Comparison of ENCODE assay signal across 10 cellular contexts in the genomic region with DNA sequence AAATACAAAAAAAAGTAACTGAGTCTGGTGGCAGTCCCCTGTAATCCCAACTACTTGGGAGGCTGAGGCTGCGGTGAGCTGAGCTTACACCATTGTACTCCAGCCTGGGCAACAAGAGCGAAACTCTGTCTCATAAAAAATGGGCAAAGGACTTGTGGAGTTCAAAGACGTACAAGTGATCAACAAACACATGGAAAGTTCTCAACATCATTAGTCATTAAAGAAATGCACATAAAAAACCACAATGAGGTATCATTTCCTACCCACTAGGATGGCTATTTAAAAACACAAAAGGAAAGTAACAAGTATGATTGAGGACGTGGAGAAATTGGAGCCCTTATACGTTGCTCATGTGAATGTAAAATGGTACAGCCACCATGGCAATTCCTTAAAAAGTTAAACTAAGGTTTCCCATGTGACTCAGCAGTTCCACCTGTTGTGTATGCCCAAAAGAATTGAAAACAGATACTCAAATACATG. TPM values are rescaled to one million over a fixed set of nuclear protein-coding genes. Genes with fewer than 3 reads are reported as not detected.
A peak's percentile ranks its signal among the peaks of the same experiment; 100 is the strongest.
DNase-seq lines count a peak whose midpoint lies in the region; ATAC-seq and TF ChIP-seq lines count a peak whose summit lies in the region.
"Had no signal": no experiment of that assay in that cellular context is flagged by ENCODE, and none has a peak within 500 bp of the region (broad histone marks: within the 10 kb centered on the region; RNA-seq: fewer than 3 reads in every experiment).

No MANE protein-coding gene starts in this region.

- H3K36me3 Mint-ChIP-seq in CD4-positive, CD25-positive, alpha-beta regulatory T cell, result peaks cover 15% of the 10 kb centered on the region
- H3K36me3 Mint-ChIP-seq in WTC11 (peaks cover 11% of the 10 kb centered on the region), immature natural killer cell (peaks cover 2 to 6% (median 5%) of the 10 kb centered on the region in 3 donors)

- no peak overlapping the region for H3K27ac ChIP-seq in CD4-positive, CD25-positive, alpha-beta regulatory T cell (ENCODE audit: insufficient read depth, low read length, poor library complexity, severe bottlenecking)
- H3K27ac ChIP-seq: tibial artery had no signal

- TF ChIP-seq CTCF in WTC11 (IDR thresholded peaks at IDR 0.05), result no peak

- H3K4me1 Mint-ChIP-seq in CD4-positive, CD25-positive, alpha-beta regulatory T cell, result peaks cover 15 to 52% (median 43%) of the 10 kb centered on the region in 4 donors
- H3K4me1 Mint-ChIP-seq in WTC11 (peaks cover 57% of the 10 kb centered on the region), immature natural killer cell (peaks cover 46 to 59% of the 10 kb centered on the region in 2 donors)

- H3K27me3 ChIP-seq in CD4-positive, CD25-positive, alpha-beta regulatory T cell (ENCODE audit: control insufficient read depth, insufficient read depth, low read length), result no peaks in the 10 kb centered on the region
- H3K27me3 ChIP-seq: tibial artery had no signal

- peaks cover 0 to 6% (median 4%) of the 10 kb centered on the region in 7 donors for H3K9me3 Mint-ChIP-seq in CD4-positive, CD25-positive, alpha-beta regulatory T cell
- peaks cover 4% of the 10 kb centered on the region for H3K9me3 Mint-ChIP-seq in WTC11
- H3K9me3 Mint-ChIP-seq in immature natural killer cell, result peaks cover 0 to 2% (median 0%) of the 10 kb centered on the region in 6 donors

- H3K4me3 ChIP-seq in CD4-positive, CD25-positive, alpha-beta regulatory T cell (ENCODE audit: low read depth, low read length), result no peak overlapping the region
- H3K4me3 ChIP-seq: tibial artery had no signal

- peak overlapping the region; percentile 55 to 77 (median 65) for H3K27ac Mint-ChIP-seq in CD4-positive, CD25-positive, alpha-beta regulatory T cell
- peak overlapping the region; percentile 61 for H3K27ac Mint-ChIP-seq in WTC11
- H3K27ac Mint-ChIP-seq in immature natural killer cell, result peak overlapping the region; percentile 69 to 91 (median 85)

- H3K4me1 ChIP-seq in CD4-positive, CD25-positive, alpha-beta regulatory T cell (ENCODE audit: control insufficient read depth, insufficient read depth, low read length, poor library complexity, severe bottlenecking), result peaks cover 4% of the 10 kb centered on the region

- H3K9me3 ChIP-seq in CD4-positive, CD25-positive, alpha-beta regulatory T cell (ENCODE audit: control insufficient read depth in 2 of 2, low read length in 2 of 2), result peaks cover 5% of the 10 kb centered on the region in 2 experiments
- H3K9me3 ChIP-seq: tibial artery had no signal

- POLR2A ChIA-PET in WTC11 (lab: Charles Lee), result no interaction called here

- peaks cover 5% of the 10 kb centered on the region for H3K36me3 ChIP-seq in CD4-positive, CD25-positive, alpha-beta regulatory T cell (ENCODE audit: control insufficient read depth, insufficient read depth, low read length)

- H3K27me3 Mint-ChIP-seq in CD4-positive, CD25-positive, alpha-beta regulatory T cell, result no peaks in the 10 kb centered on the region
- H3K27me3 Mint-ChIP-seq in WTC11 (ENCODE audit: low read depth), result no peaks in the 10 kb centered on the region
- H3K27me3 Mint-ChIP-seq in immature natural killer cell (ENCODE audit: low read depth in 3 of 3), result no peaks in the 10 kb centered on the region

- no peak overlapping the region for H3K4me3 Mint-ChIP-seq in CD4-positive, CD25-positive, alpha-beta regulatory T cell
- H3K4me3 Mint-ChIP-seq in WTC11 (no peak overlapping the region), immature natural killer cell (peak overlapping the region; percentile 11 to 74 (median 61))

- DNase-seq in CD4-positive, CD25-positive, alpha-beta regulatory T cell, result peak in 1 of 3 donors; percentile 41
- DNase-seq in WTC11 (ENCODE audit: low spot score) (no peak), immature natural killer cell (peak; percentile 24 to 39 (median 36)), midbrain (lab: John Stamatoyannopoulos, UW) (no peak), NCI-H526 (lab: John Stamatoyannopoulos, UW) (no peak), NCI-H187 treated with DMSO at 0.1 percent for 48 hours (lab: John Stamatoyannopoulos, UW) (no peak)
- DNase-seq: NCI-H345, tibial artery had no signal

- peak; percentile 31 to 37 for ATAC-seq in CD4-positive, CD25-positive, alpha-beta regulatory T cell (ENCODE audit: low read depth in 2 of 2)
- ATAC-seq in GM21381 (IDR thresholded peaks at IDR 0.05; ENCODE audit: unreplicated experiment), result peak; percentile 72
- ATAC-seq in WTC11, result no peak
- ATAC-seq in HG02852 (IDR thresholded peaks at IDR 0.05; ENCODE audit: unreplicated experiment), result no peak

- CTCF ChIA-PET in WTC11 (lab: Charles Lee), result interaction anchor here (0.6 to 1.3 kb wide), 4 partner anchors 11 to 61 kb away, joined by 3 read pairs; no protein-coding TSS in a partner anchor

TF ChIP-seq in WTC11, 78 proteins besides CTCF, POLR2A, EP300 and RAD21:
- TF ChIP-seq ATF1 (CRISPR knock-in tag; IDR thresholded peaks at IDR 0.05) (no peak), MYBL2 (CRISPR knock-in tag; IDR thresholded peaks at IDR 0.05) (no peak), ZNF423 (CRISPR knock-in tag; IDR thresholded peaks at IDR 0.05) (no peak)
- TF ChIP-seq, protein P1, sequence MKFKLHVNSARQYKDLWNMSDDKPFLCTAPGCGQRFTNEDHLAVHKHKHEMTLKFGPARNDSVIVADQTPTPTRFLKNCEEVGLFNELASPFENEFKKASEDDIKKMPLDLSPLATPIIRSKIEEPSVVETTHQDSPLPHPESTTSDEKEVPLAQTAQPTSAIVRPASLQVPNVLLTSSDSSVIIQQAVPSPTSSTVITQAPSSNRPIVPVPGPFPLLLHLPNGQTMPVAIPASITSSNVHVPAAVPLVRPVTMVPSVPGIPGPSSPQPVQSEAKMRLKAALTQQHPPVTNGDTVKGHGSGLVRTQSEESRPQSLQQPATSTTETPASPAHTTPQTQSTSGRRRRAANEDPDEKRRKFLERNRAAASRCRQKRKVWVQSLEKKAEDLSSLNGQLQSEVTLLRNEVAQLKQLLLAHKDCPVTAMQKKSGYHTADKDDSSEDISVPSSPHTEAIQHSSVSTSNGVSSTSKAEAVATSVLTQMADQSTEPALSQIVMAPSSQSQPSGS (CRISPR knock-in tag; IDR thresholded peaks at IDR 0.05; ENCODE audit: borderline replicate concordance, low read depth), result no peak
- TF ChIP-seq, protein P2, sequence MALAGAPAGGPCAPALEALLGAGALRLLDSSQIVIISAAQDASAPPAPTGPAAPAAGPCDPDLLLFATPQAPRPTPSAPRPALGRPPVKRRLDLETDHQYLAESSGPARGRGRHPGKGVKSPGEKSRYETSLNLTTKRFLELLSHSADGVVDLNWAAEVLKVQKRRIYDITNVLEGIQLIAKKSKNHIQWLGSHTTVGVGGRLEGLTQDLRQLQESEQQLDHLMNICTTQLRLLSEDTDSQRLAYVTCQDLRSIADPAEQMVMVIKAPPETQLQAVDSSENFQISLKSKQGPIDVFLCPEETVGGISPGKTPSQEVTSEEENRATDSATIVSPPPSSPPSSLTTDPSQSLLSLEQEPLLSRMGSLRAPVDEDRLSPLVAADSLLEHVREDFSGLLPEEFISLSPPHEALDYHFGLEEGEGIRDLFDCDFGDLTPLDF (CRISPR knock-in tag; IDR thresholded peaks at IDR 0.05), result no peak
- TF ChIP-seq, protein P3, sequence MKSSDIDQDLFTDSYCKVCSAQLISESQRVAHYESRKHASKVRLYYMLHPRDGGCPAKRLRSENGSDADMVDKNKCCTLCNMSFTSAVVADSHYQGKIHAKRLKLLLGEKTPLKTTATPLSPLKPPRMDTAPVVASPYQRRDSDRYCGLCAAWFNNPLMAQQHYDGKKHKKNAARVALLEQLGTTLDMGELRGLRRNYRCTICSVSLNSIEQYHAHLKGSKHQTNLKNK (CRISPR knock-in tag; IDR thresholded peaks at IDR 0.05), result no peak
- TF ChIP-seq, protein P4, sequence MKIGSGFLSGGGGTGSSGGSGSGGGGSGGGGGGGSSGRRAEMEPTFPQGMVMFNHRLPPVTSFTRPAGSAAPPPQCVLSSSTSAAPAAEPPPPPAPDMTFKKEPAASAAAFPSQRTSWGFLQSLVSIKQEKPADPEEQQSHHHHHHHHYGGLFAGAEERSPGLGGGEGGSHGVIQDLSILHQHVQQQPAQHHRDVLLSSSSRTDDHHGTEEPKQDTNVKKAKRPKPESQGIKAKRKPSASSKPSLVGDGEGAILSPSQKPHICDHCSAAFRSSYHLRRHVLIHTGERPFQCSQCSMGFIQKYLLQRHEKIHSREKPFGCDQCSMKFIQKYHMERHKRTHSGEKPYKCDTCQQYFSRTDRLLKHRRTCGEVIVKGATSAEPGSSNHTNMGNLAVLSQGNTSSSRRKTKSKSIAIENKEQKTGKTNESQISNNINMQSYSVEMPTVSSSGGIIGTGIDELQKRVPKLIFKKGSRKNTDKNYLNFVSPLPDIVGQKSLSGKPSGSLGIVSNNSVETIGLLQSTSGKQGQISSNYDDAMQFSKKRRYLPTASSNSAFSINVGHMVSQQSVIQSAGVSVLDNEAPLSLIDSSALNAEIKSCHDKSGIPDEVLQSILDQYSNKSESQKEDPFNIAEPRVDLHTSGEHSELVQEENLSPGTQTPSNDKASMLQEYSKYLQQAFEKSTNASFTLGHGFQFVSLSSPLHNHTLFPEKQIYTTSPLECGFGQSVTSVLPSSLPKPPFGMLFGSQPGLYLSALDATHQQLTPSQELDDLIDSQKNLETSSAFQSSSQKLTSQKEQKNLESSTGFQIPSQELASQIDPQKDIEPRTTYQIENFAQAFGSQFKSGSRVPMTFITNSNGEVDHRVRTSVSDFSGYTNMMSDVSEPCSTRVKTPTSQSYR (CRISPR knock-in tag; IDR thresholded peaks at IDR 0.05), result no peak

RNA-seq across cellular contexts. Expression of a gene that starts 52.3 kb away (rescaled TPM):
- total RNA-seq in CD4-positive, CD25-positive, alpha-beta regulatory T cell, result 40.8 TPM
- 100 to 1,000 TPM in 3 of 4 donors, 10 to 100 TPM in 1; 94.0 to 132 (median 115) TPM for polyA plus RNA-seq in CD4-positive, CD25-positive, alpha-beta regulatory T cell
- 127 to 142 TPM (median 132 TPM) in 3 replicates for total RNA-seq in WTC11 (2021)
- 10 to 100 TPM; 69.9 to 85.2 (median 80.5) TPM for polyA plus RNA-seq in immature natural killer cell

Comparison
In these comparisons a context has a peak if more than half of its experiments do, and no peak if none do; other contexts are left out.
1. ATAC-seq: peak in CD4-positive, CD25-positive, alpha-beta regulatory T cell (2 of 2) and GM21381 (single experiment); none in WTC11 (single experiment) and HG02852 (single experiment).
2. DNase-seq: peak in immature natural killer cell (3 of 3); none in WTC11 (single experiment), midbrain (single experiment), NCI-H526 (0 of 2) and NCI-H187 treated with DMSO at 0.1 percent for 48 hours (single experiment).
3. H3K4me3 Mint-ChIP-seq: peak in immature natural killer cell (5 of 5); none in CD4-positive, CD25-positive, alpha-beta regulatory T cell (0 of 4) and WTC11 (single experiment).
4. Peak in every context shown above with its lines, with median percentiles within 50 percentile points of each other: H3K27ac Mint-ChIP-seq.